8 cellular contexts compared by ENCODE assay signal in genomic region chr20:34514897-34515483, GRCh38. TPM values are rescaled to one million over a fixed set of nuclear protein-coding genes. Genes with fewer than 3 reads are reported as not detected.
DNase-seq lines count a peak whose midpoint lies in the region; ATAC-seq and TF ChIP-seq lines count a peak whose summit lies in the region.

No MANE protein-coding gene starts in this region.

- TF ChIP-seq CTCF in activated B cell treated with CpG ODN at 0.5 μM for 24 hours (IDR thresholded peaks at IDR 0.05) (no peak), hepatocyte (IDR thresholded peaks at IDR 0.05; ENCODE audit: poor library complexity) (no peak)

- H3K9me3 ChIP-seq in HAP-1 (no peaks in the 10 kb centered on the region), hepatocyte (ENCODE audit: low read depth) (no peaks in the 10 kb centered on the region)

- peak overlapping the region; percentile 83 for H3K4me2 ChIP-seq in hepatocyte

- H3K27ac ChIP-seq in hepatocyte = peak overlapping the region; percentile 98

- POLR2A ChIA-PET in activated B cell treated with CpG ODN at 0.5 μM for 24 hours (lab: Charles Lee) = interaction anchor here (0.7 to 2.9 kb wide), 9 partner anchors 9 to 212 kb away, joined by 3 to 29 read pairs (median 6); partner anchors contain the start of genes AHCY, ITCH, PIGU and TP53INP2

- in situ Hi-C loops in HAP-1 (cut with MboI; ENCODE audit: low sequenced_read_pairs) = loop anchor here (5.0 kb wide), 1 partner anchor 213 kb away; the partner anchor contains the start of gene AHCY

- CTCF ChIA-PET in activated B cell treated with CpG ODN at 0.5 μM for 24 hours (lab: Charles Lee) = interaction anchor here (1.2 to 3.0 kb wide), 2 partner anchors 24 to 202 kb away, joined by 3 to 27 read pairs; no protein-coding TSS in a partner anchor

- intact Hi-C loops in activated B cell treated with CpG ODN at 0.5 μM for 24 hours (cut with micrococcal nuclease) = loop anchor here (1.0 to 5.0 kb wide), 4 partner anchors 8 to 1543 kb away; no protein-coding TSS in a partner anchor

- peak in 1 of 2 experiments; percentile 4 for DNase-seq in HAP-1 (ENCODE audit: low spot score in 2 of 2)
- no peak for DNase-seq in activated B cell treated with CpG ODN at 0.5 μM for 24 hours
- no peak for DNase-seq in hepatocyte (ENCODE audit: low spot score)
- no peak for DNase-seq in stimulated activated effector memory CD8-positive, alpha-beta T cell treated with anti-CD3 and anti-CD28 coated beads, Interleukin-12 subunit alpha, Interleukin-12 subunit beta, amount 100 ng/mL, for 72 hours (ENCODE audit: low spot score in 2 of 2)
- DNase-seq in NCI-H1092 (lab: John Stamatoyannopoulos, UW) = no peak
- no peak for DNase-seq in NCI-H187 treated with DMSO at 0.1 percent for 48 hours (lab: John Stamatoyannopoulos, UW)
- DNase-seq in mesenteric fat pad (ENCODE audit: low spot score) = no peak
- no peak for DNase-seq in NCI-H2171 treated with DMSO at 0.1 percent for 48 hours (lab: John Stamatoyannopoulos, UW)

- peak overlapping the region; percentile 96 for H3K4me3 ChIP-seq in HAP-1
- peak overlapping the region; percentile 86 for H3K4me3 ChIP-seq in hepatocyte

- H3K27me3 ChIP-seq in HAP-1 (ENCODE audit: low read depth) = no peaks in the 10 kb centered on the region
- no peaks in the 10 kb centered on the region for H3K27me3 ChIP-seq in hepatocyte

- H3K4me1 Mint-ChIP-seq in activated B cell treated with CpG ODN at 0.5 μM for 24 hours = peaks cover 40% of the 10 kb centered on the region
- peaks cover 40% of the 10 kb centered on the region for H3K4me1 Mint-ChIP-seq in stimulated activated effector memory CD8-positive, alpha-beta T cell treated with anti-CD3 and anti-CD28 coated beads, Interleukin-12 subunit alpha, Interleukin-12 subunit beta, amount 100 ng/mL, for 72 hours

- H4K20me1 ChIP-seq in hepatocyte (ENCODE audit: insufficient read depth, poor library complexity, severe bottlenecking) = peaks cover 5% of the 10 kb centered on the region

- no peaks in the 10 kb centered on the region for H3K9me3 Mint-ChIP-seq in activated B cell treated with CpG ODN at 0.5 μM for 24 hours
- H3K9me3 Mint-ChIP-seq in stimulated activated effector memory CD8-positive, alpha-beta T cell treated with anti-CD3 and anti-CD28 coated beads, Interleukin-12 subunit alpha, Interleukin-12 subunit beta, amount 100 ng/mL, for 72 hours = no peaks in the 10 kb centered on the region

- 33% methylated on average over 19 of the region's 19 CpGs for WGBS in hepatocyte (ENCODE audit: low lambda C conversion rate, missing lambda C conversion rate)

- H3K4me1 ChIP-seq in HAP-1 = peaks cover 11% of the 10 kb centered on the region; the same call in 1 of the 2 replicates
- H3K4me1 ChIP-seq in hepatocyte (ENCODE audit: insufficient read depth) = peaks cover 19% of the 10 kb centered on the region

- ATAC-seq in activated B cell treated with CpG ODN at 0.5 μM for 24 hours (ENCODE audit: low read depth) = peak; percentile 16
- peak; percentile 9 for ATAC-seq in stimulated activated effector memory CD8-positive, alpha-beta T cell treated with anti-CD3 and anti-CD28 coated beads, Interleukin-12 subunit alpha, Interleukin-12 subunit beta, amount 100 ng/mL, for 72 hours

- H3K79me2 ChIP-seq in hepatocyte = peaks cover 40% of the 10 kb centered on the region

- H3K36me3 ChIP-seq in HAP-1 (replicated peaks) = peaks cover 9% of the 10 kb centered on the region; the same call in 1 of the 2 replicates
- no peaks in the 10 kb centered on the region for H3K36me3 ChIP-seq in hepatocyte (replicated peaks; ENCODE audit: insufficient read depth, low read depth)

- peak overlapping the region; percentile 27 for H2AFZ ChIP-seq in hepatocyte

- H3K27me3 Mint-ChIP-seq in activated B cell treated with CpG ODN at 0.5 μM for 24 hours = no peaks in the 10 kb centered on the region

- H3K4me3 Mint-ChIP-seq in activated B cell treated with CpG ODN at 0.5 μM for 24 hours = peak overlapping the region; percentile 98
- peak overlapping the region; percentile 97 for H3K4me3 Mint-ChIP-seq in stimulated activated effector memory CD8-positive, alpha-beta T cell treated with anti-CD3 and anti-CD28 coated beads, Interleukin-12 subunit alpha, Interleukin-12 subunit beta, amount 100 ng/mL, for 72 hours

- H3K9me2 ChIP-seq in hepatocyte (replicated peaks; ENCODE audit: insufficient read depth) = no peaks in the 10 kb centered on the region

- H3K36me3 Mint-ChIP-seq in activated B cell treated with CpG ODN at 0.5 μM for 24 hours (ENCODE audit: low read depth) = peaks cover 29% of the 10 kb centered on the region
- H3K36me3 Mint-ChIP-seq in stimulated activated effector memory CD8-positive, alpha-beta T cell treated with anti-CD3 and anti-CD28 coated beads, Interleukin-12 subunit alpha, Interleukin-12 subunit beta, amount 100 ng/mL, for 72 hours = peaks cover 54% of the 10 kb centered on the region

- H3K27ac Mint-ChIP-seq in activated B cell treated with CpG ODN at 0.5 μM for 24 hours = peak overlapping the region; percentile 96
- peak overlapping the region; percentile 98 for H3K27ac Mint-ChIP-seq in stimulated activated effector memory CD8-positive, alpha-beta T cell treated with anti-CD3 and anti-CD28 coated beads, Interleukin-12 subunit alpha, Interleukin-12 subunit beta, amount 100 ng/mL, for 72 hours

RNA-seq across cellular contexts. Expression of gene DYNLRB1, which starts 1.2 kb away (rescaled TPM):
- total RNA-seq in activated B cell treated with CpG ODN at 0.5 μM for 24 hours = 62.7 and 65.9 TPM in 2 replicates
- 103 and 147 TPM in 2 replicates for total RNA-seq in hepatocyte
- polyA plus RNA-seq in hepatocyte = 224 and 228 TPM in 2 replicates
- 131 TPM for total RNA-seq in mesenteric fat pad

RNA-seq across cellular contexts. Expression of gene MAP1LC3A, which starts 43.5 kb away (rescaled TPM):
- total RNA-seq in activated B cell treated with CpG ODN at 0.5 μM for 24 hours (1.6 TPM in 2 replicates), hepatocyte (28.1 and 32.1 TPM in 2 replicates), mesenteric fat pad (48.1 TPM)
- polyA plus RNA-seq in hepatocyte = 77.1 and 81.8 TPM in 2 replicates

Comparison
In these comparisons a context has a peak if more than half of its experiments do, and no peak if none do; other contexts are left out.
1. RNA of gene MAP1LC3A, which starts 43.5 kb away (total RNA-seq): 48.1 TPM in mesenteric fat pad (single experiment) and 28.1 to 32.1 TPM in hepatocyte; 1.6 TPM in activated B cell treated with CpG ODN at 0.5 μM for 24 hours; every median in the first group is over 10 times any median in the second.